In the genomic region with DNA sequence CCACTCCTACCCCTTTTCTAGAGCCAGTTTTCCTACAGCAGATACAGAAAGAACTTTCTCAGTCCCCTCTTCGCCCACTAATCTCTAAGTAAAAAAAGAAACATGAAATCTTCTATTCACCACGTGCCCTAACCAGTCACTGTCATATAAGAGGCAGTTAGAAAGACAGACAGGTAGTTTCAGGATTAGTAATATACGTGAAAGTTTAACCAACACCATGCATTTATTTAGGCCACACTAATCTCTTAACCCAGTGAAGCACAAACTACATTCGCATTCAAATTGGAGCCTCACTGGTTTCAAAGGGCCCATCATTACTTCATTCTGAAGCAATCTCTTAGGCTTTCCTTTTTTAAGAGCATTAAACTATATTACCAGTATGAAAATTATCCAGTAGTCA, we compare ENCODE assay signal across 11 cellular contexts. TPM values are rescaled to one million over a fixed set of nuclear protein-coding genes. Genes with fewer than 3 reads are reported as not detected.
DNase-seq lines count a peak whose midpoint lies in the region; ATAC-seq, FAIRE-seq and TF ChIP-seq lines count a peak whose summit lies in the region.
"Had no signal": no experiment of that assay in that cellular context is flagged by ENCODE, and none has a peak within 500 bp of the region (broad histone marks: within the 10 kb centered on the region; RNA-seq: fewer than 3 reads in every experiment).

No MANE protein-coding gene starts in this region.

- H3K27me3 Mint-ChIP-seq in Calu3 (ENCODE audit: unreplicated experiment) = no peaks in the 10 kb centered on the region
- H3K27me3 Mint-ChIP-seq: central memory CD8-positive, alpha-beta T cell had no signal

- no peak overlapping the region for H3K4me3 Mint-ChIP-seq in Calu3 (ENCODE audit: low read depth, unreplicated experiment)
- H3K4me3 Mint-ChIP-seq: central memory CD8-positive, alpha-beta T cell had no signal

- FAIRE-seq in GM12891 (lab: Jason Lieb, UNC) (peak; percentile 96), H54 (lab: Jason Lieb, UNC) (no peak)

- BruUV-seq in Calu3 (replicated peaks; lab: Mats Ljungman, UMichigan) = no TSS peak

- TF ChIP-seq POLR2A in GM12891 (IDR thresholded peaks at IDR 0.05; ENCODE audit: low read depth, low read length) (no peak), H54 (IDR thresholded peaks at IDR 0.05; ENCODE audit: low read depth, low read length) (no peak)

- H3K4me1 Mint-ChIP-seq in Calu3 (ENCODE audit: low read depth, unreplicated experiment) = peaks cover 10% of the 10 kb centered on the region

- CTCF ChIA-PET in Calu3 (lab: Charles Lee) = no interaction called here

- no peak overlapping the region for H3K27ac Mint-ChIP-seq in Calu3 (ENCODE audit: unreplicated experiment)

- ATAC-seq in GM19324 (IDR thresholded peaks at IDR 0.05; ENCODE audit: low FRiP score, unreplicated experiment) = peak; percentile 99
- peak; percentile 100 for ATAC-seq in HG02840 (IDR thresholded peaks at IDR 0.05; ENCODE audit: low FRiP score, unreplicated experiment)
- ATAC-seq in HG03575 (IDR thresholded peaks at IDR 0.05; ENCODE audit: extremely low read depth, insufficient number of reproducible peaks, low FRiP score, unreplicated experiment) = peak; percentile 100

- DNase-seq in GM12891 (ENCODE audit: insufficient read length, low spot score) = peak; percentile 15
- DNase-seq in Calu3 = no peak
- no peak for DNase-seq in ACHN
- DNase-seq in activated CD4-positive, alpha-beta T cell treated with anti-CD3 and anti-CD28 coated beads for 48 hours = no peak
- no peak for DNase-seq in H54 (ENCODE audit: insufficient read length, low spot score)
- DNase-seq: NCI-H2081 treated with DMSO at 0.1 percent for 48 hours, tibial artery had no signal

- H3K36me3 Mint-ChIP-seq in Calu3 (ENCODE audit: insufficient read depth, unreplicated experiment) = peaks cover 10% of the 10 kb centered on the region

- intact Hi-C loops in Calu3 (cut with micrococcal nuclease; ENCODE audit: unreplicated experiment) = no loop called here

- in situ Hi-C loops in ACHN (cut with HindIII; ENCODE audit: low pct_ligation_motif_present, low pct_unique_long_range_greater_than_20kb, low sequenced_read_pairs) = no loop called here

- no peak for TF ChIP-seq CTCF in Calu3 (IDR thresholded peaks at IDR 0.05; ENCODE audit: unreplicated experiment)

- no peaks in the 10 kb centered on the region for H3K9me3 Mint-ChIP-seq in Calu3 (ENCODE audit: low read depth, unreplicated experiment)
- H3K9me3 Mint-ChIP-seq: central memory CD8-positive, alpha-beta T cell had no signal

TF ChIP-seq in GM12891, 5 proteins besides CTCF, POLR2A, EP300 and RAD21:
- TF ChIP-seq SPI1 (IDR thresholded peaks at IDR 0.05; ENCODE audit: low read depth, low read length) (no peak), POLR2AphosphoS5 (IDR thresholded peaks at IDR 0.05; ENCODE audit: low read depth, low read length) (no peak), TAF1 (IDR thresholded peaks at IDR 0.05; ENCODE audit: low read depth, low read length) (no peak), POU2F2 (IDR thresholded peaks at IDR 0.05; ENCODE audit: low read depth, low read length) (peak; percentile 35; the same call in 1 of the 2 replicates), PAX5 (IDR thresholded peaks at IDR 0.05; ENCODE audit: insufficient read depth, low read length, severe bottlenecking) (no peak)

RNA-seq across cellular contexts. Expression of a gene that starts 10.1 kb away (rescaled TPM):
- polyA plus RNA-seq in GM12891 (2012; ENCODE audit: low read depth, missing spikeins) = 2.9 TPM
- total RNA-seq in Calu3 (2022) = 21.1 and 22.4 TPM in 2 replicates

RNA-seq across cellular contexts. Expression of a gene that starts 10.3 kb away (rescaled TPM):
- polyA plus RNA-seq in GM12891 (2012; ENCODE audit: low read depth, missing spikeins) = 0.04 TPM
- total RNA-seq in Calu3 (2022) = 2.6 and 3.0 TPM in 2 replicates
